Comparison of ENCODE assay signal across 1 cellular context in the genomic region with DNA sequence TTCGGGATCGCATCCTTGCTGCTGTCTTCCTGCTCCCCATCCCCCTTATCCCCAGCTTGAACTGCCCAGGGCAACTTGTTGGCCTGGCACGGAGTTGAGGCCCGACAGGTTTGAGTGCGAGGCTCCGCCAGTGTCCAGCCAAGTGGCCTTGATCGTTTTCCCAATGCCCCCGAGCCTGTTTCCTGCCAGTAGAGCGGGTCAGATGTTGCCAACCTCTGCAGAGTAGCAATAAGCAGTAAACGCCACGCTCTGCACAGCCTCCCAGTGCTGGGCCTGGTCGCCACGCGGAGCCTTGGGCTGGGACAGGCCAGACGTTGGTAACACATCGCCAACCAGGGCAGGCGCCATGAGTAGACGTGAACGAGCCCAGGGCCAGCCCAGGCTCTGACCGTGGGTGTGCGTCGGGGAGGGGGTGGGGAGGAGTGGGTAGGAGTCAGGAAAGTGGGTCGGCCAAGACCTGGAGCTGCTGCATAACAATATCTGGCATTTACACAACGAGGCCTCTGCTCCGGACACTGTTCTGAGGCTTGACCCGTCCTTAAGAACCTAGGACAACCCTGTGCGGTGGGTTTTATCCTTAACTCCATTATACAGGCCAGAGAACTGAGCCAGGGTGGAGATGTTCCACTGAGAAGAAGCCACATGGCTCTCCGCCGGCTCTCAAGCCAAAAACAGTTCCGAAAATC.
TF ChIP-seq lines count a peak whose summit lies in the region.

No MANE protein-coding gene starts in this region.

TF ChIP-seq in H1, 55 proteins besides CTCF, POLR2A, EP300 and RAD21:
- no peak for TF ChIP-seq KDM1A (IDR thresholded peaks at IDR 0.05; ENCODE audit: borderline replicate concordance, low read length)
- 0 out of 2 replicates have a peak, but pooled peaks have one; percentile 33 for TF ChIP-seq SP4 (IDR thresholded peaks at IDR 0.05; ENCODE audit: low read length)
